1 cellular context compared by ENCODE assay signal in genomic region chr10:72309290-72310240, GRCh38.
TF ChIP-seq lines count a peak whose summit lies in the region.

No MANE protein-coding gene starts in this region.

TF ChIP-seq in K562, 482 proteins besides CTCF, POLR2A, EP300 and RAD21 (continued from another document and continues in another):
- TF ChIP-seq, protein P1, sequence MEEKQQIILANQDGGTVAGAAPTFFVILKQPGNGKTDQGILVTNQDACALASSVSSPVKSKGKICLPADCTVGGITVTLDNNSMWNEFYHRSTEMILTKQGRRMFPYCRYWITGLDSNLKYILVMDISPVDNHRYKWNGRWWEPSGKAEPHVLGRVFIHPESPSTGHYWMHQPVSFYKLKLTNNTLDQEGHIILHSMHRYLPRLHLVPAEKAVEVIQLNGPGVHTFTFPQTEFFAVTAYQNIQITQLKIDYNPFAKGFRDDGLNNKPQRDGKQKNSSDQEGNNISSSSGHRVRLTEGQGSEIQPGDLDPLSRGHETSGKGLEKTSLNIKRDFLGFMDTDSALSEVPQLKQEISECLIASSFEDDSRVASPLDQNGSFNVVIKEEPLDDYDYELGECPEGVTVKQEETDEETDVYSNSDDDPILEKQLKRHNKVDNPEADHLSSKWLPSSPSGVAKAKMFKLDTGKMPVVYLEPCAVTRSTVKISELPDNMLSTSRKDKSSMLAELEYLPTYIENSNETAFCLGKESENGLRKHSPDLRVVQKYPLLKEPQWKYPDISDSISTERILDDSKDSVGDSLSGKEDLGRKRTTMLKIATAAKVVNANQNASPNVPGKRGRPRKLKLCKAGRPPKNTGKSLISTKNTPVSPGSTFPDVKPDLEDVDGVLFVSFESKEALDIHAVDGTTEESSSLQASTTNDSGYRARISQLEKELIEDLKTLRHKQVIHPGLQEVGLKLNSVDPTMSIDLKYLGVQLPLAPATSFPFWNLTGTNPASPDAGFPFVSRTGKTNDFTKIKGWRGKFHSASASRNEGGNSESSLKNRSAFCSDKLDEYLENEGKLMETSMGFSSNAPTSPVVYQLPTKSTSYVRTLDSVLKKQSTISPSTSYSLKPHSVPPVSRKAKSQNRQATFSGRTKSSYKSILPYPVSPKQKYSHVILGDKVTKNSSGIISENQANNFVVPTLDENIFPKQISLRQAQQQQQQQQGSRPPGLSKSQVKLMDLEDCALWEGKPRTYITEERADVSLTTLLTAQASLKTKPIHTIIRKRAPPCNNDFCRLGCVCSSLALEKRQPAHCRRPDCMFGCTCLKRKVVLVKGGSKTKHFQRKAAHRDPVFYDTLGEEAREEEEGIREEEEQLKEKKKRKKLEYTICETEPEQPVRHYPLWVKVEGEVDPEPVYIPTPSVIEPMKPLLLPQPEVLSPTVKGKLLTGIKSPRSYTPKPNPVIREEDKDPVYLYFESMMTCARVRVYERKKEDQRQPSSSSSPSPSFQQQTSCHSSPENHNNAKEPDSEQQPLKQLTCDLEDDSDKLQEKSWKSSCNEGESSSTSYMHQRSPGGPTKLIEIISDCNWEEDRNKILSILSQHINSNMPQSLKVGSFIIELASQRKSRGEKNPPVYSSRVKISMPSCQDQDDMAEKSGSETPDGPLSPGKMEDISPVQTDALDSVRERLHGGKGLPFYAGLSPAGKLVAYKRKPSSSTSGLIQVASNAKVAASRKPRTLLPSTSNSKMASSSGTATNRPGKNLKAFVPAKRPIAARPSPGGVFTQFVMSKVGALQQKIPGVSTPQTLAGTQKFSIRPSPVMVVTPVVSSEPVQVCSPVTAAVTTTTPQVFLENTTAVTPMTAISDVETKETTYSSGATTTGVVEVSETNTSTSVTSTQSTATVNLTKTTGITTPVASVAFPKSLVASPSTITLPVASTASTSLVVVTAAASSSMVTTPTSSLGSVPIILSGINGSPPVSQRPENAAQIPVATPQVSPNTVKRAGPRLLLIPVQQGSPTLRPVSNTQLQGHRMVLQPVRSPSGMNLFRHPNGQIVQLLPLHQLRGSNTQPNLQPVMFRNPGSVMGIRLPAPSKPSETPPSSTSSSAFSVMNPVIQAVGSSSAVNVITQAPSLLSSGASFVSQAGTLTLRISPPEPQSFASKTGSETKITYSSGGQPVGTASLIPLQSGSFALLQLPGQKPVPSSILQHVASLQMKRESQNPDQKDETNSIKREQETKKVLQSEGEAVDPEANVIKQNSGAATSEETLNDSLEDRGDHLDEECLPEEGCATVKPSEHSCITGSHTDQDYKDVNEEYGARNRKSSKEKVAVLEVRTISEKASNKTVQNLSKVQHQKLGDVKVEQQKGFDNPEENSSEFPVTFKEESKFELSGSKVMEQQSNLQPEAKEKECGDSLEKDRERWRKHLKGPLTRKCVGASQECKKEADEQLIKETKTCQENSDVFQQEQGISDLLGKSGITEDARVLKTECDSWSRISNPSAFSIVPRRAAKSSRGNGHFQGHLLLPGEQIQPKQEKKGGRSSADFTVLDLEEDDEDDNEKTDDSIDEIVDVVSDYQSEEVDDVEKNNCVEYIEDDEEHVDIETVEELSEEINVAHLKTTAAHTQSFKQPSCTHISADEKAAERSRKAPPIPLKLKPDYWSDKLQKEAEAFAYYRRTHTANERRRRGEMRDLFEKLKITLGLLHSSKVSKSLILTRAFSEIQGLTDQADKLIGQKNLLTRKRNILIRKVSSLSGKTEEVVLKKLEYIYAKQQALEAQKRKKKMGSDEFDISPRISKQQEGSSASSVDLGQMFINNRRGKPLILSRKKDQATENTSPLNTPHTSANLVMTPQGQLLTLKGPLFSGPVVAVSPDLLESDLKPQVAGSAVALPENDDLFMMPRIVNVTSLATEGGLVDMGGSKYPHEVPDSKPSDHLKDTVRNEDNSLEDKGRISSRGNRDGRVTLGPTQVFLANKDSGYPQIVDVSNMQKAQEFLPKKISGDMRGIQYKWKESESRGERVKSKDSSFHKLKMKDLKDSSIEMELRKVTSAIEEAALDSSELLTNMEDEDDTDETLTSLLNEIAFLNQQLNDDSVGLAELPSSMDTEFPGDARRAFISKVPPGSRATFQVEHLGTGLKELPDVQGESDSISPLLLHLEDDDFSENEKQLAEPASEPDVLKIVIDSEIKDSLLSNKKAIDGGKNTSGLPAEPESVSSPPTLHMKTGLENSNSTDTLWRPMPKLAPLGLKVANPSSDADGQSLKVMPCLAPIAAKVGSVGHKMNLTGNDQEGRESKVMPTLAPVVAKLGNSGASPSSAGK (IDR thresholded peaks at IDR 0.05), result peak; percentile 59
- TF ChIP-seq SETDB1 (IDR thresholded peaks at IDR 0.05; ENCODE audit: low read length) (no peak), CHD4 (IDR thresholded peaks at IDR 0.05; ENCODE audit: insufficient read depth, insufficient replicate concordance, low read depth, low read length, poor library complexity, severe bottlenecking) (peak; percentile 62), ZNF318 (IDR thresholded peaks at IDR 0.05; ENCODE audit: borderline replicate concordance in 1 of 2, low read depth in 1 of 2) (no peak), HNRNPUL1 (IDR thresholded peaks at IDR 0.05; ENCODE audit: low read length) (no peak), HINFP (tag; conservative IDR thresholded peaks at IDR 0.05; ENCODE audit: low read depth) (0 out of 2 replicates have a peak, but pooled peaks have one; percentile 37), ZBTB9 (CRISPR knock-in tag; IDR thresholded peaks at IDR 0.05) (0 out of 2 replicates have a peak, but pooled peaks have one; percentile 18), ZNF766 (CRISPR knock-in tag; conservative IDR thresholded peaks at IDR 0.05) (peak; percentile 63), STAG1 (CRISPR knock-in tag; IDR thresholded peaks at IDR 0.05; ENCODE audit: borderline replicate concordance) (no peak), ELF1 (tag; IDR thresholded peaks at IDR 0.05) (no peak), ZNF589 (CRISPR knock-in tag; IDR thresholded peaks at IDR 0.05; ENCODE audit: low read depth) (0 out of 2 replicates have a peak, but pooled peaks have one; percentile 16), KDM1A (IDR thresholded peaks at IDR 0.05) (peak; percentile 8 to 66; a peak in 1 of 4 replicates), LARP7 (IDR thresholded peaks at IDR 0.05) (0 out of 2 replicates have a peak, but pooled peaks have one; percentile 45), ZNF239 (CRISPR knock-in tag; IDR thresholded peaks at IDR 0.05) (peak; percentile 36), ARHGAP35 (IDR thresholded peaks at IDR 0.05; ENCODE audit: partially characterized antibody) (peak; percentile 61)
- TF ChIP-seq, protein P2, sequence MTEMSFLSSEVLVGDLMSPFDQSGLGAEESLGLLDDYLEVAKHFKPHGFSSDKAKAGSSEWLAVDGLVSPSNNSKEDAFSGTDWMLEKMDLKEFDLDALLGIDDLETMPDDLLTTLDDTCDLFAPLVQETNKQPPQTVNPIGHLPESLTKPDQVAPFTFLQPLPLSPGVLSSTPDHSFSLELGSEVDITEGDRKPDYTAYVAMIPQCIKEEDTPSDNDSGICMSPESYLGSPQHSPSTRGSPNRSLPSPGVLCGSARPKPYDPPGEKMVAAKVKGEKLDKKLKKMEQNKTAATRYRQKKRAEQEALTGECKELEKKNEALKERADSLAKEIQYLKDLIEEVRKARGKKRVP (CRISPR knock-in tag; IDR thresholded peaks at IDR 0.05), result 0 out of 2 replicates have a peak, but pooled peaks have one; percentile 2
- TF ChIP-seq, protein P3, sequence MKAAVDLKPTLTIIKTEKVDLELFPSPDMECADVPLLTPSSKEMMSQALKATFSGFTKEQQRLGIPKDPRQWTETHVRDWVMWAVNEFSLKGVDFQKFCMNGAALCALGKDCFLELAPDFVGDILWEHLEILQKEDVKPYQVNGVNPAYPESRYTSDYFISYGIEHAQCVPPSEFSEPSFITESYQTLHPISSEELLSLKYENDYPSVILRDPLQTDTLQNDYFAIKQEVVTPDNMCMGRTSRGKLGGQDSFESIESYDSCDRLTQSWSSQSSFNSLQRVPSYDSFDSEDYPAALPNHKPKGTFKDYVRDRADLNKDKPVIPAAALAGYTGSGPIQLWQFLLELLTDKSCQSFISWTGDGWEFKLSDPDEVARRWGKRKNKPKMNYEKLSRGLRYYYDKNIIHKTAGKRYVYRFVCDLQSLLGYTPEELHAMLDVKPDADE (conservative IDR thresholded peaks at IDR 0.05; ENCODE audit: control insufficient read depth, low read depth, low read length), result 0 out of 2 replicates have a peak, but pooled peaks have one; percentile 49
- TF ChIP-seq, protein P4, sequence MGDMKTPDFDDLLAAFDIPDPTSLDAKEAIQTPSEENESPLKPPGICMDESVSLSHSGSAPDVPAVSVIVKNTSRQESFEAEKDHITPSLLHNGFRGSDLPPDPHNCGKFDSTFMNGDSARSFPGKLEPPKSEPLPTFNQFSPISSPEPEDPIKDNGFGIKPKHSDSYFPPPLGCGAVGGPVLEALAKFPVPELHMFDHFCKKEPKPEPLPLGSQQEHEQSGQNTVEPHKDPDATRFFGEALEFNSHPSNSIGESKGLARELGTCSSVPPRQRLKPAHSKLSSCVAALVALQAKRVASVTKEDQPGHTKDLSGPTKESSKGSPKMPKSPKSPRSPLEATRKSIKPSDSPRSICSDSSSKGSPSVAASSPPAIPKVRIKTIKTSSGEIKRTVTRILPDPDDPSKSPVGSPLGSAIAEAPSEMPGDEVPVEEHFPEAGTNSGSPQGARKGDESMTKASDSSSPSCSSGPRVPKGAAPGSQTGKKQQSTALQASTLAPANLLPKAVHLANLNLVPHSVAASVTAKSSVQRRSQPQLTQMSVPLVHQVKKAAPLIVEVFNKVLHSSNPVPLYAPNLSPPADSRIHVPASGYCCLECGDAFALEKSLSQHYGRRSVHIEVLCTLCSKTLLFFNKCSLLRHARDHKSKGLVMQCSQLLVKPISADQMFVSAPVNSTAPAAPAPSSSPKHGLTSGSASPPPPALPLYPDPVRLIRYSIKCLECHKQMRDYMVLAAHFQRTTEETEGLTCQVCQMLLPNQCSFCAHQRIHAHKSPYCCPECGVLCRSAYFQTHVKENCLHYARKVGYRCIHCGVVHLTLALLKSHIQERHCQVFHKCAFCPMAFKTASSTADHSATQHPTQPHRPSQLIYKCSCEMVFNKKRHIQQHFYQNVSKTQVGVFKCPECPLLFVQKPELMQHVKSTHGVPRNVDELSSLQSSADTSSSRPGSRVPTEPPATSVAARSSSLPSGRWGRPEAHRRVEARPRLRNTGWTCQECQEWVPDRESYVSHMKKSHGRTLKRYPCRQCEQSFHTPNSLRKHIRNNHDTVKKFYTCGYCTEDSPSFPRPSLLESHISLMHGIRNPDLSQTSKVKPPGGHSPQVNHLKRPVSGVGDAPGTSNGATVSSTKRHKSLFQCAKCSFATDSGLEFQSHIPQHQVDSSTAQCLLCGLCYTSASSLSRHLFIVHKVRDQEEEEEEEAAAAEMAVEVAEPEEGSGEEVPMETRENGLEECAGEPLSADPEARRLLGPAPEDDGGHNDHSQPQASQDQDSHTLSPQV (IDR thresholded peaks at IDR 0.05), result peak; percentile 38
